8 cellular contexts compared by ENCODE assay signal in the genomic region with DNA sequence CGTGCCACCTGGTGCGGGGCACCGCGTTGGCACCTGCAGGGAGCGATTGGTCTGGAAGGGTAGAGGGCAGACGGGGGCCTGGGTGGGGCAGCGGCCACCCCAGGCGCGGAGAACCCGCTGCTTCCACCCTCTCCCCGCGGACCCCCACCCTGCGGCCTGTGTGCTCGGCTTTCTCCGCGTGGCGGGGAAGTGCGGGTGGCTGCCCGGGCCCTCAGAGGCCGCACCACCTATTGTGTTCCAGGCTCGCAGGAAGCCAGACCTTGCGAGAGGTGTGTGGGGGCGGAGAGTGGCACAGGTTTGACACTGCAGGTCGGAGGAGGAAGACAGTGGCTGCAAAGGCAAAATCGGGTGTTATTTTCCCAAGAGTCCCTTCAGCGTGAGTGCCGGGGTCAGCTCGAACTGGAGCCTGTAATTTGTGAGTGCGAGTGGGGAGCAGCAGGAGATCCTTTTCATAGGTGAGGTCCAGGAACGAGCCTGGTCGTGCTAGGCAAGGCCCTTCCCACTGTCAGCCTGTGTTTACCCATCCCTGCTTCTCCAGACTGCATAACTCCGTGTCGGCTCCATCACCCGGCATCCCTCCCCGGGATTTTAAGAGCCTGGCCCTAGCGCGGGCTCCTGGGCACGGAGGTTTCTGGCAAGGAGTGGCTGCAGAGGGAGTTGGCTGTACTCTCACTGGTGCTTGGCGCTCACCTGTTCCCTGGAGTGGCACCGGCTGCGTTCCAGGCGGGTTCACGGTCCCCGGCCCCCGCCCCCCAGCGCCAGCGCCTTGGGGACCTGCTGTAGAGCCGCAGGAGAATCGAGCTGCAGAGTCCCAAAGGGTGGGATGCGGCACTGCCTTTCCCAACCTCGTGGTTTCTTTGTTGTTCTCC. TPM values are rescaled to one million over a fixed set of nuclear protein-coding genes. Genes with fewer than 3 reads are reported as not detected.
A peak's percentile ranks its signal among the peaks of the same experiment; 100 is the strongest.
DNase-seq lines count a peak whose midpoint lies in the region; ATAC-seq and TF ChIP-seq lines count a peak whose summit lies in the region.

No MANE protein-coding gene starts in this region.

- no peak overlapping the region for H3K9ac ChIP-seq in skeletal muscle tissue (ENCODE audit: low read depth in 1 of 3, low read length in 3 of 3)

- peaks cover 98% of the 10 kb centered on the region for H3K27me3 ChIP-seq in foreskin keratinocyte
- peaks cover 31 to 38% (median 38%) of the 10 kb centered on the region in 3 donors for H3K27me3 ChIP-seq in skeletal muscle tissue (ENCODE audit: control insufficient read depth in 3 of 3, insufficient read depth in 3 of 3, low read length in 3 of 3)

- ATAC-seq in HG03066 (IDR thresholded peaks at IDR 0.05; ENCODE audit: low read depth, unreplicated experiment) (peak; percentile 23), foreskin keratinocyte (peak; percentile 7), HG02885 (IDR thresholded peaks at IDR 0.05; ENCODE audit: poor library complexity, unreplicated experiment) (no peak), HG03159 (IDR thresholded peaks at IDR 0.05; ENCODE audit: unreplicated experiment) (no peak)

- H3K36me3 ChIP-seq in skeletal muscle tissue (ENCODE audit: control insufficient read depth in 3 of 3, insufficient read depth in 3 of 3, low read length in 3 of 3): no peaks in the 10 kb centered on the region

- H3K4me1 ChIP-seq in foreskin keratinocyte: no peaks in the 10 kb centered on the region
- peaks cover 18 to 22% (median 18%) of the 10 kb centered on the region in 3 donors for H3K4me1 ChIP-seq in skeletal muscle tissue (ENCODE audit: control insufficient read depth in 3 of 3, insufficient read depth in 3 of 3, low read length in 3 of 3)

- H3K27ac ChIP-seq in foreskin keratinocyte: no peak overlapping the region
- H3K27ac ChIP-seq in skeletal muscle tissue (ENCODE audit: low read depth, low read length): no peak overlapping the region

- DNase-seq in COLO668 (lab: John Stamatoyannopoulos, UW; ENCODE audit: unreplicated experiment) (peak; percentile 77), SK-N-DZ (ENCODE audit: low spot score) (peak; percentile 55), foreskin keratinocyte (no peak), cerebellar nuclear complex (lab: John Stamatoyannopoulos, UW) (no peak)

- peak overlapping the region in 2 of 3 donors; percentile 35 to 60 for H3K4me3 ChIP-seq in skeletal muscle tissue (ENCODE audit: low read length in 3 of 3)

- peaks cover 0 to 2% (median 0%) of the 10 kb centered on the region in 3 donors for H3K9me3 ChIP-seq in skeletal muscle tissue (ENCODE audit: control insufficient read depth in 3 of 3, low read length in 3 of 3)

- TF ChIP-seq CTCF in foreskin keratinocyte (conservative IDR thresholded peaks at IDR 0.05): no peak

RNA-seq across cellular contexts. Expression of a gene that starts 0.9 kb away (rescaled TPM):
- polyA plus RNA-seq in SK-N-DZ (2014; cell fraction: cytosol; rRNA removed): 8.9 and 10.9 TPM in 2 replicates
- polyA plus RNA-seq in SK-N-DZ (2014; cell fraction: nucleus; rRNA removed): 10.4 and 11.2 TPM in 2 replicates
- 0.31 and 0.39 TPM in 2 replicates for total RNA-seq in foreskin keratinocyte
- polyA plus RNA-seq in foreskin keratinocyte: 0.36 and 0.42 TPM in 2 replicates
- 0.52 TPM for total RNA-seq in skeletal muscle tissue

Comparison
In these comparisons a context has a peak if more than half of its experiments do, and no peak if none do; other contexts are left out.
1. DNase-seq: peak in COLO668 (single experiment) and SK-N-DZ (single experiment); none in foreskin keratinocyte (0 of 2) and cerebellar nuclear complex (0 of 2).
2. ATAC-seq: peak in HG03066 (single experiment) and foreskin keratinocyte (single experiment); none in HG02885 (single experiment) and HG03159 (single experiment).